11 cellular contexts compared by ENCODE assay signal in genomic region chr11:101866619-101867491, GRCh38. TPM values are rescaled to one million over a fixed set of nuclear protein-coding genes. Genes with fewer than 3 reads are reported as not detected.
DNase-seq lines count a peak whose midpoint lies in the region; ATAC-seq and TF ChIP-seq lines count a peak whose summit lies in the region.
"Had no signal": no experiment of that assay in that cellular context is flagged by ENCODE, and none has a peak within 500 bp of the region (broad histone marks: within the 10 kb centered on the region; RNA-seq: fewer than 3 reads in every experiment).

No MANE protein-coding gene starts in this region.

- no peak overlapping the region for H3K4me3 ChIP-seq in SK-N-SH (ENCODE audit: low read depth in 2 of 2, low read length in 1 of 2)
- H3K4me3 ChIP-seq in trophoblast cell (ENCODE audit: low read depth, low read length) = no peak overlapping the region
- H3K4me3 ChIP-seq in body of pancreas = no peak overlapping the region

- no peak overlapping the region for H4K12ac ChIP-seq in trophoblast cell (ENCODE audit: low read depth, low read length)

- no peak overlapping the region for H3K14ac ChIP-seq in trophoblast cell (ENCODE audit: low read length)

- H3K79me2 ChIP-seq in SK-N-SH (ENCODE audit: insufficient read depth) (no peaks in the 10 kb centered on the region), trophoblast cell (ENCODE audit: control insufficient read depth, insufficient read depth, low read length, poor library complexity) (no peaks in the 10 kb centered on the region)

- H3K4me1 ChIP-seq in SK-N-SH (ENCODE audit: control insufficient read depth in 1 of 2, insufficient read depth in 2 of 2, low read depth in 1 of 2, low read length in 1 of 2) (peaks cover 0 to 16% of the 10 kb centered on the region in 2 experiments; a peak in 1 of 4 replicates), foreskin keratinocyte (peaks cover 14% of the 10 kb centered on the region), trophoblast cell (ENCODE audit: control insufficient read depth in 1 of 2, insufficient read depth in 2 of 2, low read length in 2 of 2) (no peaks in the 10 kb centered on the region), body of pancreas (no peaks in the 10 kb centered on the region)

- H3K79me1 ChIP-seq in trophoblast cell (ENCODE audit: low read length) = no peaks in the 10 kb centered on the region

- H4K91ac ChIP-seq in trophoblast cell (ENCODE audit: low read depth, low read length) = no peak overlapping the region

- H3K27ac ChIP-seq in SK-N-SH (ENCODE audit: low read depth in 2 of 2, low read length in 1 of 2) (peak overlapping the region in 1 of 2 experiments; percentile 59; a peak in 2 of 4 replicates), foreskin keratinocyte (no peak overlapping the region), trophoblast cell (ENCODE audit: low read depth, low read length) (no peak overlapping the region), body of pancreas (no peak overlapping the region)

- H2BK5ac ChIP-seq in trophoblast cell (ENCODE audit: low read depth, low read length, poor library complexity) = no peak overlapping the region

- H3K9me3 ChIP-seq in SK-N-SH (no peaks in the 10 kb centered on the region), trophoblast cell (ENCODE audit: insufficient read depth, low read depth, low read length) (no peaks in the 10 kb centered on the region), body of pancreas (no peaks in the 10 kb centered on the region)

- H3K23ac ChIP-seq in trophoblast cell (ENCODE audit: low read length) = no peak overlapping the region

- POLR2A ChIA-PET in SK-N-SH (lab: Yijun Ruan, JAX) = no interaction called here

- no peak overlapping the region for H4K8ac ChIP-seq in trophoblast cell (ENCODE audit: low read depth, low read length)

- H2AFZ ChIP-seq in SK-N-SH (ENCODE audit: low read depth) (peak overlapping the region; percentile 16; the same call in 1 of the 2 replicates), trophoblast cell (ENCODE audit: insufficient read depth, low read length, poor library complexity) (no peak overlapping the region)

- no peaks in the 10 kb centered on the region for H3K27me3 ChIP-seq in SK-N-SH (ENCODE audit: insufficient read depth)
- no peaks in the 10 kb centered on the region for H3K27me3 ChIP-seq in foreskin keratinocyte
- no peaks in the 10 kb centered on the region for H3K27me3 ChIP-seq in trophoblast cell (ENCODE audit: insufficient read depth, low read length)
- H3K27me3 ChIP-seq in body of pancreas = no peaks in the 10 kb centered on the region

- H2AK5ac ChIP-seq in trophoblast cell (ENCODE audit: low read length) = no peak overlapping the region

- H3K4me2 ChIP-seq in SK-N-SH (peak overlapping the region; percentile 18), trophoblast cell (ENCODE audit: low read length) (no peak overlapping the region)

- peak; percentile 63 for ATAC-seq in foreskin keratinocyte
- no peak for ATAC-seq in GM18517 (IDR thresholded peaks at IDR 0.05; ENCODE audit: unreplicated experiment)
- ATAC-seq in GM18873 (IDR thresholded peaks at IDR 0.05; ENCODE audit: low FRiP score, unreplicated experiment) = no peak
- ATAC-seq in body of pancreas = no peak

- no peak overlapping the region for H2BK120ac ChIP-seq in trophoblast cell (ENCODE audit: insufficient read depth, low read length, poor library complexity)

- no peak for TF ChIP-seq RAD21 in SK-N-SH (IDR thresholded peaks at IDR 0.05; ENCODE audit: low read length)

- intact Hi-C loops in body of pancreas (cut with DNase I) = loop anchor here (10.0 kb wide), 1 partner anchor 148 kb away; no protein-coding TSS in a partner anchor

- no peak overlapping the region for H3K18ac ChIP-seq in trophoblast cell (ENCODE audit: low read length)

- no peak overlapping the region for H3K4ac ChIP-seq in trophoblast cell (ENCODE audit: low read depth, low read length)

- DNase-seq in HPDE6-E6E7 (ENCODE audit: extremely low spot score) (peak; percentile 62), SK-N-SH (no peak), foreskin keratinocyte (peak in 1 of 2 donors; percentile 44), trophoblast cell (peak; percentile 65 to 87), NCI-H1048 (lab: John Stamatoyannopoulos, UW) (no peak), body of pancreas (no peak)
- DNase-seq: activated CD4-positive, alpha-beta T cell treated with anti-CD3 and anti-CD28 coated beads, Interleukin-2, amount 50 U/mL, for 48 hours; activated naive CD4-positive, alpha-beta T cell; head of caudate nucleus had no signal

- H3K9ac ChIP-seq in SK-N-SH = 0 out of 2 replicates have a peak overlapping the region, but pooled peaks have one; percentile 3
- no peak overlapping the region for H3K9ac ChIP-seq in trophoblast cell (ENCODE audit: low read length)

- TF ChIP-seq POLR2A in body of pancreas (IDR thresholded peaks at IDR 0.05) = no peak

- no peak overlapping the region for H2BK12ac ChIP-seq in trophoblast cell (ENCODE audit: low read length)

- no peaks in the 10 kb centered on the region for H3K9me2 ChIP-seq in SK-N-SH

- no peaks in the 10 kb centered on the region for H3K36me3 ChIP-seq in SK-N-SH (replicated peaks in 1 of 2; ENCODE audit: control insufficient read depth in 1 of 2, insufficient read depth in 2 of 2, low read length in 1 of 2)
- no peaks in the 10 kb centered on the region for H3K36me3 ChIP-seq in trophoblast cell (ENCODE audit: control insufficient read depth in 1 of 2, insufficient read depth in 2 of 2, low read length in 2 of 2)
- no peaks in the 10 kb centered on the region for H3K36me3 ChIP-seq in body of pancreas (replicated peaks in 1 of 2; ENCODE audit: insufficient read depth in 1 of 2, low read depth in 2 of 2)

- WGBS in SK-N-SH (ENCODE audit: low lambda C conversion rate) = 21% methylated on average over 5 of the region's 5 CpGs
- WGBS in trophoblast cell (ENCODE audit: extremely low coverage, insufficient coverage, insufficient read length) = no CpG with 5 or more reads among the region's 5 CpGs
- WGBS in body of pancreas, 2 donors = 72 to 77% methylated on average over 5 of the region's 5 CpGs

- H4K20me1 ChIP-seq in SK-N-SH (ENCODE audit: insufficient read depth) = no peaks in the 10 kb centered on the region

- H3F3A ChIP-seq in SK-N-SH (replicated peaks; ENCODE audit: insufficient read depth) = peaks cover 45% of the 10 kb centered on the region

- CTCF ChIA-PET in SK-N-SH (lab: Yijun Ruan, JAX) = interaction anchor here (1.0 to 2.4 kb wide), 2 partner anchors 13 to 141 kb away, joined by 4 to 8 read pairs; no protein-coding TSS in a partner anchor

- TF ChIP-seq EP300 in SK-N-SH (IDR thresholded peaks at IDR 0.05; ENCODE audit: borderline replicate concordance in 1 of 2, low read depth in 1 of 2, low read length in 1 of 2) = no peak

- TF ChIP-seq CTCF in SK-N-SH (IDR thresholded peaks at IDR 0.05) (no peak), foreskin keratinocyte (conservative IDR thresholded peaks at IDR 0.05) (no peak), body of pancreas (IDR thresholded peaks at IDR 0.05) (no peak)

TF ChIP-seq in SK-N-SH, 30 proteins besides CTCF, POLR2A, EP300 and RAD21:
- TF ChIP-seq EZH2phosphoT487 (IDR thresholded peaks at IDR 0.05; ENCODE audit: borderline replicate concordance, low read depth) (no peak), CHD2 (IDR thresholded peaks at IDR 0.05; ENCODE audit: low read length, partially characterized antibody) (no peak), YY1 (IDR thresholded peaks at IDR 0.05; ENCODE audit: low read depth) (no peak), FOSL2 (IDR thresholded peaks at IDR 0.05; ENCODE audit: borderline replicate concordance, low read depth) (peak; percentile 30; the same call in 1 of the 2 replicates), TAF1 (IDR thresholded peaks at IDR 0.05; ENCODE audit: borderline replicate concordance, low read depth, low read length) (no peak), RXRA (IDR thresholded peaks at IDR 0.05; ENCODE audit: borderline replicate concordance, low read depth) (no peak), JUND (IDR thresholded peaks at IDR 0.05) (peak; percentile 40; the same call in 1 of the 2 replicates), TCF12 (IDR thresholded peaks at IDR 0.05) (peak; percentile 70; the same call in 1 of the 2 replicates)
- TF ChIP-seq, protein P1, sequence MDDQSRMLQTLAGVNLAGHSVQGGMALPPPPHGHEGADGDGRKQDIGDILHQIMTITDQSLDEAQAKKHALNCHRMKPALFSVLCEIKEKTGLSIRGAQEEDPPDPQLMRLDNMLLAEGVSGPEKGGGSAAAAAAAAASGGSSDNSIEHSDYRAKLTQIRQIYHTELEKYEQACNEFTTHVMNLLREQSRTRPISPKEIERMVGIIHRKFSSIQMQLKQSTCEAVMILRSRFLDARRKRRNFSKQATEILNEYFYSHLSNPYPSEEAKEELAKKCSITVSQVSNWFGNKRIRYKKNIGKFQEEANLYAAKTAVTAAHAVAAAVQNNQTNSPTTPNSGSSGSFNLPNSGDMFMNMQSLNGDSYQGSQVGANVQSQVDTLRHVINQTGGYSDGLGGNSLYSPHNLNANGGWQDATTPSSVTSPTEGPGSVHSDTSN (IDR thresholded peaks at IDR 0.05) = peak; percentile 84

RNA-seq across cellular contexts. Expression of gene CEP126, which starts 48.0 kb away (rescaled TPM):
- polyA plus RNA-seq in SK-N-SH (2012; rRNA removed) (1.4 and 2.1 TPM in 2 replicates), foreskin keratinocyte (0.74 and 1.2 TPM in 2 replicates)
- 1.6 and 1.7 TPM in 2 replicates for polyA plus RNA-seq in SK-N-SH (2012; cell fraction: cytosol; rRNA removed)
- 2.3 and 5.3 TPM in 2 replicates for polyA plus RNA-seq in SK-N-SH (2012; cell fraction: nucleus; rRNA removed)
- total RNA-seq in foreskin keratinocyte (1.2 and 1.7 TPM in 2 replicates), body of pancreas (1 to 10 TPM; 2.6 to 4.0 TPM)
- 0.71 and 0.74 TPM in 2 replicates for polyA plus RNA-seq in trophoblast cell (2013)

RNA-seq across cellular contexts. Expression of gene ANGPTL5, which starts 49.5 kb away (rescaled TPM):
- polyA plus RNA-seq in SK-N-SH (2012; rRNA removed) (not detected in 2 replicates), foreskin keratinocyte (not detected in 2 replicates)
- polyA plus RNA-seq in SK-N-SH (2012; cell fraction: cytosol; rRNA removed) = not detected in 2 replicates
- not detected in 2 replicates for polyA plus RNA-seq in SK-N-SH (2012; cell fraction: nucleus; rRNA removed)
- total RNA-seq in foreskin keratinocyte (not detected in 2 replicates), body of pancreas (not detected)
- polyA plus RNA-seq in trophoblast cell (2013) = 0.08 TPM in 2 replicates

Comparison
In these comparisons a context has a peak if more than half of its experiments do, and no peak if none do; other contexts are left out.
1. DNase-seq: peak in HPDE6-E6E7 (single experiment) and trophoblast cell (2 of 2); none in SK-N-SH (single experiment), NCI-H1048 (single experiment) and body of pancreas (0 of 4).